ENCODE assay signal across 11 cellular contexts in the genomic region with DNA sequence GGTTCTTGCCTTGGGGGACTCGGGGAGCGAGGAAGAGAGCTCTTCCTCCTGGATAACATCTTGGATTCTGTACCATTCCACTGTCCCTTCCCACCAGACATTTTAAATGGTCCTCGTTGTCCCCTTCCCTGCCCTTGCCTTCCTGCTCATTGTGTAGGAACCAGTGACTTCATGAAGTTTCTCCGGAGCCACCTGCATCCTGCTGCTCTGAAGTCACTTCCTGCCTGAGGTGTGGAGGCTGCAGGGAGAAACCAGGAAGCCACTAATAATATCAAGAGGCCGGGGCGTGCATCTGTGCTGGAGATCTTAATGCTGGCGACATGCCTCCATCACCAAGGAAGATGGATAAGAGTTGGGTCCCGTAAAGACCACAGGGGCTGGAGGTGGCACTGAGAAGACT. TPM values are rescaled to one million over a fixed set of nuclear protein-coding genes. Genes with fewer than 3 reads are reported as not detected.
A peak's percentile ranks its signal among the peaks of the same experiment; 100 is the strongest.
DNase-seq lines count a peak whose midpoint lies in the region; ATAC-seq lines count a peak whose summit lies in the region.
"Had no signal": no experiment of that assay in that cellular context is flagged by ENCODE, and none has a peak within 500 bp of the region (broad histone marks: within the 10 kb centered on the region; RNA-seq: fewer than 3 reads in every experiment).

No MANE protein-coding gene starts in this region.

- H3K4me3 Mint-ChIP-seq in activated T-helper 1 cell treated with anti-CD3 and anti-CD28 coated beads, Interleukin-12 subunit alpha, Interleukin-12 subunit beta, Interleukin-2, Interleukin-4 antibody, amounts not matched to agents 30 ng/mL and 10 ng/mL and 1 ng/mL, durations not matched to agents 14 hours and 24 hours and 36 hours = peak overlapping the region; percentile 73

- H3K27me3 Mint-ChIP-seq in activated T-helper 1 cell treated with anti-CD3 and anti-CD28 coated beads, Interleukin-12 subunit alpha, Interleukin-12 subunit beta, Interleukin-2, Interleukin-4 antibody, amounts not matched to agents 30 ng/mL and 10 ng/mL and 1 ng/mL, durations not matched to agents 14 hours and 24 hours and 36 hours (ENCODE audit: insufficient read depth) = no peaks in the 10 kb centered on the region

- peak overlapping the region; percentile 94 for H3K27ac Mint-ChIP-seq in activated T-helper 1 cell treated with anti-CD3 and anti-CD28 coated beads, Interleukin-12 subunit alpha, Interleukin-12 subunit beta, Interleukin-2, Interleukin-4 antibody, amounts not matched to agents 30 ng/mL and 10 ng/mL and 1 ng/mL, durations not matched to agents 14 hours and 24 hours and 36 hours

- ATAC-seq in left ventricle myocardium superior = peak; percentile 57

- H3K36me3 ChIP-seq in subcutaneous abdominal adipose tissue (ENCODE audit: control insufficient read depth in 5 of 5, insufficient read depth in 5 of 5, low read length in 5 of 5) = peaks cover 0 to 19% (median 13%) of the 10 kb centered on the region in 5 donors

- H3K4me3 ChIP-seq in subcutaneous abdominal adipose tissue (ENCODE audit: low read depth in 1 of 5, low read length in 5 of 5) = no peak overlapping the region

- H3K36me3 Mint-ChIP-seq in activated T-helper 1 cell treated with anti-CD3 and anti-CD28 coated beads, Interleukin-12 subunit alpha, Interleukin-12 subunit beta, Interleukin-2, Interleukin-4 antibody, amounts not matched to agents 30 ng/mL and 10 ng/mL and 1 ng/mL, durations not matched to agents 14 hours and 24 hours and 36 hours (ENCODE audit: low read depth) = peaks cover 9% of the 10 kb centered on the region

- peaks cover 60% of the 10 kb centered on the region for H3K4me1 Mint-ChIP-seq in activated T-helper 1 cell treated with anti-CD3 and anti-CD28 coated beads, Interleukin-12 subunit alpha, Interleukin-12 subunit beta, Interleukin-2, Interleukin-4 antibody, amounts not matched to agents 30 ng/mL and 10 ng/mL and 1 ng/mL, durations not matched to agents 14 hours and 24 hours and 36 hours (ENCODE audit: low read depth)

- no peaks in the 10 kb centered on the region for H3K9me3 ChIP-seq in subcutaneous abdominal adipose tissue (ENCODE audit: control insufficient read depth in 5 of 5, low read length in 5 of 5)

- intact Hi-C loops in activated T-helper 1 cell treated with anti-CD3 and anti-CD28 coated beads, Interleukin-12 subunit alpha, Interleukin-12 subunit beta, Interleukin-2, Interleukin-4 antibody, amounts not matched to agents 30 ng/mL and 10 ng/mL and 1 ng/mL, durations not matched to agents 14 hours and 24 hours and 36 hours (cut with micrococcal nuclease) = loop anchor here (10.0 kb wide), 1 partner anchor 655 kb away; a partner anchor contains a TSS
- intact Hi-C loops in left ventricle myocardium superior (cut with micrococcal nuclease) = no loop called here

- H3K9me3 Mint-ChIP-seq in activated T-helper 1 cell treated with anti-CD3 and anti-CD28 coated beads, Interleukin-12 subunit alpha, Interleukin-12 subunit beta, Interleukin-2, Interleukin-4 antibody, amounts not matched to agents 30 ng/mL and 10 ng/mL and 1 ng/mL, durations not matched to agents 14 hours and 24 hours and 36 hours = peaks cover 7% of the 10 kb centered on the region

- peaks cover 0 to 63% (median 12%) of the 10 kb centered on the region in 5 donors for H3K4me1 ChIP-seq in subcutaneous abdominal adipose tissue (ENCODE audit: control insufficient read depth in 5 of 5, insufficient read depth in 5 of 5, low read length in 5 of 5)

- peak overlapping the region; percentile 89 for H3K27ac ChIP-seq in subcutaneous abdominal adipose tissue (ENCODE audit: low read depth, low read length)
- H3K27ac ChIP-seq: VCaP had no signal

- no peaks in the 10 kb centered on the region for H3K27me3 ChIP-seq in subcutaneous abdominal adipose tissue (ENCODE audit: control insufficient read depth in 5 of 5, insufficient read depth in 4 of 5, low read length in 5 of 5)

- H3K9ac ChIP-seq in subcutaneous abdominal adipose tissue (ENCODE audit: low read length in 5 of 5) = no peak overlapping the region

- DNase-seq in activated T-cell treated with anti-CD3 and anti-CD28 coated beads for 4 hours (peak; percentile 35), left ventricle myocardium superior (no peak), NCI-H1417 treated with DMSO at 0.1 percent for 48 hours (lab: John Stamatoyannopoulos, UW) (no peak), AG20443 (ENCODE audit: low spot score) (no peak), OCI-M2 (lab: John Stamatoyannopoulos, UW; ENCODE audit: unreplicated experiment) (no peak)
- DNase-seq in activated T-cell treated with anti-CD3 and anti-CD28 coated beads, Interleukin-2, amount 50 U/mL, for 1 hour = no peak
- no peak for DNase-seq in activated T-helper 1 cell treated with anti-CD3 and anti-CD28 coated beads, Interleukin-12 subunit alpha, Interleukin-12 subunit beta, Interleukin-2, Interleukin-4 antibody, amounts not matched to agents 30 ng/mL and 10 ng/mL and 1 ng/mL, durations not matched to agents 14 hours and 24 hours and 36 hours (ENCODE audit: low spot score)
- DNase-seq: NCI-H69 had no signal

RNA-seq across cellular contexts. Expression of a gene that starts 6.2 kb away (rescaled TPM):
- total RNA-seq in activated T-helper 1 cell treated with anti-CD3 and anti-CD28 coated beads, Interleukin-12 subunit alpha, Interleukin-12 subunit beta, Interleukin-2, Interleukin-4 antibody, amounts not matched to agents 30 ng/mL and 10 ng/mL and 1 ng/mL, durations not matched to agents 14 hours and 24 hours and 36 hours = 14.3 and 14.8 TPM in 2 replicates
- total RNA-seq in left ventricle myocardium superior = 1.2 TPM

RNA-seq across cellular contexts. Expression of a gene that starts 6.8 kb away (rescaled TPM):
- 1.5 and 2.5 TPM in 2 replicates for total RNA-seq in activated T-helper 1 cell treated with anti-CD3 and anti-CD28 coated beads, Interleukin-12 subunit alpha, Interleukin-12 subunit beta, Interleukin-2, Interleukin-4 antibody, amounts not matched to agents 30 ng/mL and 10 ng/mL and 1 ng/mL, durations not matched to agents 14 hours and 24 hours and 36 hours
- 13.1 TPM for total RNA-seq in left ventricle myocardium superior
- total RNA-seq: chondrocyte had no signal

RNA-seq across cellular contexts. Expression of a gene that starts 14.2 kb away (rescaled TPM):
- total RNA-seq in activated T-helper 1 cell treated with anti-CD3 and anti-CD28 coated beads, Interleukin-12 subunit alpha, Interleukin-12 subunit beta, Interleukin-2, Interleukin-4 antibody, amounts not matched to agents 30 ng/mL and 10 ng/mL and 1 ng/mL, durations not matched to agents 14 hours and 24 hours and 36 hours = 0.34 and 0.47 TPM in 2 replicates
- 0.47 TPM for total RNA-seq in left ventricle myocardium superior

RNA-seq across cellular contexts. Expression of a gene that starts 17.2 kb away (rescaled TPM):
- total RNA-seq in activated T-helper 1 cell treated with anti-CD3 and anti-CD28 coated beads, Interleukin-12 subunit alpha, Interleukin-12 subunit beta, Interleukin-2, Interleukin-4 antibody, amounts not matched to agents 30 ng/mL and 10 ng/mL and 1 ng/mL, durations not matched to agents 14 hours and 24 hours and 36 hours = 140 and 144 TPM in 2 replicates
- 174 TPM for total RNA-seq in left ventricle myocardium superior

RNA-seq across cellular contexts. Expression of a gene that starts 33.8 kb away (rescaled TPM):
- total RNA-seq in activated T-helper 1 cell treated with anti-CD3 and anti-CD28 coated beads, Interleukin-12 subunit alpha, Interleukin-12 subunit beta, Interleukin-2, Interleukin-4 antibody, amounts not matched to agents 30 ng/mL and 10 ng/mL and 1 ng/mL, durations not matched to agents 14 hours and 24 hours and 36 hours = not detected in 2 replicates
- total RNA-seq in left ventricle myocardium superior = not detected
- total RNA-seq: chondrocyte had no signal
